ENCODE assay signal across 8 cellular contexts in the genomic region with DNA sequence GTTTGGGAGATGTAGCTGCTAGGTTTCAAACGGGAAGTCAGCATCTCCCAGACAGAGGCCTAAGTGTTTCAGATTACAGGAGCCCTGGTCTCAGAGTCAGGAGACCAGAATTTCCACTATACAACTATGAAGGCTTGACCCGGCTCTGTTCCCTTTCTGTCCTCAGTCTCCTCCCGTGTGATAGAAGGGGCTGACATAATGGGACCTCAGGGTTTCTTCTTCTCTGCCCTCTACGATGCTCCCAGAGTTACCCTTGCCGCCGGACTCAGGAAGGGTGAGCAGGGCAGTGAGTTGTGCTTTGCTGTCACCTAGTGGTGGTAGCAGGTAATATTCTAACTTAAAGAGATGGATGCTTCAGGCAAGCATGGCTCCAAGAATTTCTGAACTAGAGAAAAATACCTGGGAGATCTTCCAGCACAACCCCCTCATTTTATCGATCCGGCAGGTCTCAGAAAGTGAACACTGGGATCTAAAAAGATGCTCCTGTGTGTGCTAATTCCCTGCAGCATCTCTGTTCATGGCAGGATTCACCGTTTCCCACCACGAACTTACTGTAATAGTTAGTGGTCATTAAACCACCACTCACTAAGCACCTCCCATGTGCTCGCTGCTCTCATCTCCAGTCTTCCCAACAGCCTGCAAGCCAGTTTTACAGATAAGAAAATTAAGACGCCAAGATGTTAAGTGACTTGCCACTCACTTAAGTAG.
DNase-seq lines count a peak whose midpoint lies in the region; ATAC-seq and TF ChIP-seq lines count a peak whose summit lies in the region.

No MANE protein-coding gene starts in this region.

- no peak overlapping the region for H2AK5ac ChIP-seq in H9 (ENCODE audit: insufficient read length, low read length)

- peak; percentile 90 for TF ChIP-seq CTCF in H9 (conservative IDR thresholded peaks at IDR 0.05)
- peak; percentile 83 to 98 (median 92) for TF ChIP-seq CTCF in dorsolateral prefrontal cortex (IDR thresholded peaks at IDR 0.05 in 54 of 56, conservative IDR thresholded peaks at IDR 0.05 in 2 of 56; ENCODE audit: low read depth in 1 of 56, partially characterized antibody in 56 of 56)
- peak; percentile 86 for TF ChIP-seq CTCF in lung (IDR thresholded peaks at IDR 0.05; ENCODE audit: control extremely low read depth, extremely low read depth)

- peaks cover 4% of the 10 kb centered on the region for H3K27me3 Mint-ChIP-seq in H9 (ENCODE audit: low read depth)

- no peak overlapping the region for H2BK20ac ChIP-seq in H9 (ENCODE audit: low read depth, low read length, poor library complexity, severe bottlenecking)

- H3K4me1 ChIP-seq in H9 (ENCODE audit: insufficient read depth, low read length) (peaks cover 5% of the 10 kb centered on the region; the same call in 1 of the 2 replicates), lung (ENCODE audit: control insufficient read depth in 2 of 2, insufficient read depth in 2 of 2, low read length in 2 of 2) (peaks cover 0 to 2% of the 10 kb centered on the region in 2 donors)

- peaks cover 0 to 9% of the 10 kb centered on the region in 2 donors for H3K36me3 ChIP-seq in lung (ENCODE audit: control insufficient read depth in 2 of 2, insufficient read depth in 2 of 2, low read length in 2 of 2)

- H4K91ac ChIP-seq in H9 (ENCODE audit: insufficient read length, low read depth, low read length), result no peak overlapping the region

- H3K27ac ChIP-seq in H9 (ENCODE audit: insufficient read length, low read depth, low read length) (no peak overlapping the region), dorsolateral prefrontal cortex (peak overlapping the region in 1 of 59 donors; percentile 29), lung (ENCODE audit: low read depth in 1 of 2, low read length in 1 of 2) (no peak overlapping the region)

- ATAC-seq in activated CD4-positive, CD25-positive, alpha-beta regulatory T cell treated with anti-CD3 and anti-CD28 coated beads, Interleukin-2, amount 50 U/mL, for 24 hours, result peak; percentile 70 to 83
- ATAC-seq in lung (ENCODE audit: insufficient read depth, low FRiP score) (peak; percentile 78), GM19328 (IDR thresholded peaks at IDR 0.05; ENCODE audit: unreplicated experiment) (no peak)

- no peak overlapping the region for H3K56ac ChIP-seq in H9 (ENCODE audit: insufficient read length, low read depth, low read length)

- H3K79me1 ChIP-seq in H9 (ENCODE audit: insufficient read depth, low read depth, low read length, poor library complexity, severe bottlenecking), result no peaks in the 10 kb centered on the region

- H2BK120ac ChIP-seq in H9 (ENCODE audit: low read depth, low read length, poor library complexity, severe bottlenecking), result no peak overlapping the region

- peak overlapping the region; percentile 2 for H4K8ac ChIP-seq in H9 (replicated peaks; ENCODE audit: insufficient read length, low read depth, low read length)

- no peak overlapping the region for H3K18ac ChIP-seq in H9 (ENCODE audit: insufficient read length, low read depth, low read length)

- H3K4me3 Mint-ChIP-seq in H9, result no peak overlapping the region

- H4K5ac ChIP-seq in H9 (ENCODE audit: insufficient read length, low read depth, low read length), result no peak overlapping the region

- H3K9ac ChIP-seq in H9 (ENCODE audit: extremely low read depth, insufficient read length, low read length), result no peak overlapping the region

- intact Hi-C loops in dorsolateral prefrontal cortex (cut with DNase I), result loop anchor here (2.0 to 10.0 kb wide), 3 partner anchors 51 to 613 kb away; no protein-coding TSS in a partner anchor

- peaks cover 15 to 16% of the 10 kb centered on the region in 2 experiments for H3K4me1 Mint-ChIP-seq in H9

- peak; percentile 68 for DNase-seq in DMS 273 (lab: John Stamatoyannopoulos, UW; ENCODE audit: unreplicated experiment)
- peak; percentile 84 for DNase-seq in H9
- peak; percentile 15 for DNase-seq in NCI-H2196 treated with DMSO at 0.1 percent for 48 hours (lab: John Stamatoyannopoulos, UW; ENCODE audit: unreplicated experiment)
- peak in 5 of 10 donors; percentile 43 to 64 (median 58) for DNase-seq in dorsolateral prefrontal cortex
- peak; percentile 54 for DNase-seq in lung (ENCODE audit: low spot score)
- DNase-seq in stimulated activated CD8-positive, alpha-beta memory T cell treated with anti-CD3 and anti-CD28 coated beads, Interleukin-4, amount 100 ng/mL, for 48 hours, result peak; percentile 56

- no peak overlapping the region for H2BK12ac ChIP-seq in H9 (ENCODE audit: insufficient read length, low read depth, low read length)

- H3K23me2 ChIP-seq in H9 (ENCODE audit: insufficient read length, low read depth, low read length, poor library complexity, severe bottlenecking), result no peaks in the 10 kb centered on the region

- WGBS in H9 (ENCODE audit: extremely low coverage, insufficient read length, low lambda C conversion rate), result no CpG with 5 or more reads among the region's 12 CpGs
- WGBS in lung, 2 donors, result 27 to 29% methylated on average over 12 of the region's 12 CpGs

- H3K4ac ChIP-seq in H9 (ENCODE audit: low read depth, low read length), result no peak overlapping the region

- no peak overlapping the region for H3K4me2 ChIP-seq in H9 (ENCODE audit: insufficient read depth, insufficient read length, low read length)

- no peaks in the 10 kb centered on the region for H3K36me3 Mint-ChIP-seq in H9 (ENCODE audit: insufficient read depth in 1 of 3, low read depth in 3 of 3)

- H3K9me3 ChIP-seq in H9 (ENCODE audit: control insufficient read depth, low read depth, low read length), result no peaks in the 10 kb centered on the region
- H3K9me3 ChIP-seq in lung (ENCODE audit: control insufficient read depth in 2 of 2, insufficient read depth in 1 of 2, low read length in 1 of 2), result no peaks in the 10 kb centered on the region

- no peak overlapping the region for H3K14ac ChIP-seq in H9 (ENCODE audit: insufficient read depth, low read length)

- H3K23ac ChIP-seq in H9 (ENCODE audit: insufficient read length, low read depth, low read length), result no peak overlapping the region

- H3K9me3 Mint-ChIP-seq in H9, result no peaks in the 10 kb centered on the region; a peak in 1 of 5 replicates

- H3K4me3 ChIP-seq in dorsolateral prefrontal cortex (peak overlapping the region in 1 of 59 donors; percentile 28), lung (no peak overlapping the region)

- no peak overlapping the region for H2BK5ac ChIP-seq in H9 (ENCODE audit: insufficient read length, low read length)

- no peak overlapping the region for H3T11ph ChIP-seq in H9 (ENCODE audit: low read length)

- H4K20me1 ChIP-seq in H9 (ENCODE audit: control insufficient read depth, insufficient read depth, insufficient read length), result no peaks in the 10 kb centered on the region

- no peak overlapping the region for H2BK15ac ChIP-seq in H9 (ENCODE audit: low read depth, low read length)

- peak overlapping the region; percentile 66 for H2AFZ ChIP-seq in H9 (ENCODE audit: low read length)

- H3K27me3 ChIP-seq in H9 (ENCODE audit: insufficient read depth, low read length), result no peaks in the 10 kb centered on the region
- H3K27me3 ChIP-seq in dorsolateral prefrontal cortex, result no peaks in the 10 kb centered on the region
- no peaks in the 10 kb centered on the region for H3K27me3 ChIP-seq in lung (ENCODE audit: control insufficient read depth, insufficient read depth)

- H3K27ac Mint-ChIP-seq in H9, result no peak overlapping the region

- no peaks in the 10 kb centered on the region for H3K79me2 ChIP-seq in H9 (ENCODE audit: insufficient read depth, low read length)
